ENCODE assay signal across 17 cellular contexts in the genomic region with DNA sequence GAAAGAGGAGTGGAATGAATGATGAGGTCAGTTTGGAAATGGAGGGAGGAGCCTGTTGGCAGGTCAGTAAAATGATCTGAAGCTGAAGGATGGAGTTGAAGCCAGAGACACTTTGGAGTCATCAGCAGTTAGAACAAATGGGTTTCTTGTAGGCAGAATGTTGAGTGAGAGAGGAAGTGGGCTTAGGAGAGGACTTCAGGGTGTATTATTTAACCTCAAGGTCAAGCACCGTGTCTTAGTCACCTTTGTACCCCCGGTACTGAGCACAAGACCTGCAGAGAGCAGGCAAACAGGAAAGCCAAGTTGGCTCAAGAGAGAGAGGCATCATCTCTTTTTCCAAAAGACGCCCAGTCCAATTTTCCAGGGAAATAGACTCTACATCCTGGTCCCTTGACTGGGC. TPM values are rescaled to one million over a fixed set of nuclear protein-coding genes. Genes with fewer than 3 reads are reported as not detected.
DNase-seq lines count a peak whose midpoint lies in the region; ATAC-seq and TF ChIP-seq lines count a peak whose summit lies in the region.
"Had no signal": no experiment of that assay in that cellular context is flagged by ENCODE, and none has a peak within 500 bp of the region (broad histone marks: within the 10 kb centered on the region; RNA-seq: fewer than 3 reads in every experiment).

No MANE protein-coding gene starts in this region.

- no peak overlapping the region for H2AFZ ChIP-seq in GM23248

- peak overlapping the region in 1 of 2 donors; percentile 2 for H3K4me3 Mint-ChIP-seq in activated T-cell treated with anti-CD3 and anti-CD28 coated beads, Interleukin-2, amount 50 U/mL, for 72 hours
- H3K4me3 Mint-ChIP-seq in activated T-cell treated with anti-CD3 and anti-CD28 coated beads, Interleukin-2, amount 50 U/mL, for 4 hours, result no peak overlapping the region
- H3K4me3 Mint-ChIP-seq in brain, result no peak overlapping the region

- intact Hi-C loops in spleen (cut with DNase I; ENCODE audit: low total_unique reads), result no loop called here
- intact Hi-C loops in stomach (cut with DNase I; ENCODE audit: low total_unique reads), result no loop called here

- H4K20me1 ChIP-seq in GM23248 (ENCODE audit: insufficient read depth), result no peaks in the 10 kb centered on the region

- no peaks in the 10 kb centered on the region for H3K79me2 ChIP-seq in GM23248 (ENCODE audit: insufficient read depth)

- H3K9ac ChIP-seq in GM23248, result no peak overlapping the region

- H3K4me2 ChIP-seq in GM23248 (ENCODE audit: unreplicated experiment), result no peak overlapping the region

- no peak for ATAC-seq in activated T-cell treated with anti-CD3 and anti-CD28 coated beads, Interleukin-2, amount 50 U/mL, for 72 hours (replicated peaks in 1 of 2)
- no peak for ATAC-seq in activated T-cell treated with anti-CD3 and anti-CD28 coated beads, Interleukin-2, amount 50 U/mL, for 4 hours
- no peak for ATAC-seq in HG03175 (IDR thresholded peaks at IDR 0.05; ENCODE audit: unreplicated experiment)
- ATAC-seq: left colon had no signal

- no peak for DNase-seq in activated T-cell treated with anti-CD3 and anti-CD28 coated beads, Interleukin-2, amount 50 U/mL, for 72 hours
- DNase-seq in activated T-cell treated with anti-CD3 and anti-CD28 coated beads, Interleukin-2, amount 50 U/mL, for 4 hours, result no peak
- DNase-seq in NB4 (ENCODE audit: low read depth), result peak; percentile 34
- no peak for DNase-seq in spleen
- DNase-seq in GM23248, result no peak
- no peak for DNase-seq in stomach
- DNase-seq: amniotic stem cell; left colon; midbrain; NCI-H187; NCI-H345; NK-92 treated with Interleukin-12 subunit alpha and Interleukin-12 subunit beta, amount 100 ng/mL, for 24 hours had no signal

- no peaks in the 10 kb centered on the region for H3K9me3 ChIP-seq in spleen
- no peaks in the 10 kb centered on the region for H3K9me3 ChIP-seq in GM23248 (ENCODE audit: low read depth)
- H3K9me3 ChIP-seq in stomach, result no peaks in the 10 kb centered on the region
- H3K9me3 ChIP-seq: neutrophil had no signal

- H3K27me3 Mint-ChIP-seq in activated T-cell treated with anti-CD3 and anti-CD28 coated beads, Interleukin-2, amount 50 U/mL, for 72 hours (ENCODE audit: low read depth), result no peaks in the 10 kb centered on the region
- no peaks in the 10 kb centered on the region for H3K27me3 Mint-ChIP-seq in activated T-cell treated with anti-CD3 and anti-CD28 coated beads, Interleukin-2, amount 50 U/mL, for 4 hours (ENCODE audit: low read depth)
- H3K27me3 Mint-ChIP-seq in brain, result peaks cover 3% of the 10 kb centered on the region

- in situ Hi-C loops in GM23248 (cut with MboI), result no loop called here

- peaks cover 5 to 26% of the 10 kb centered on the region in 2 donors for H3K36me3 Mint-ChIP-seq in activated T-cell treated with anti-CD3 and anti-CD28 coated beads, Interleukin-2, amount 50 U/mL, for 72 hours (ENCODE audit: insufficient read depth in 2 of 2)
- H3K36me3 Mint-ChIP-seq in activated T-cell treated with anti-CD3 and anti-CD28 coated beads, Interleukin-2, amount 50 U/mL, for 4 hours (ENCODE audit: insufficient read depth), result peaks cover 47% of the 10 kb centered on the region
- peaks cover 76% of the 10 kb centered on the region for H3K36me3 Mint-ChIP-seq in brain

- no peaks in the 10 kb centered on the region for H3K9me3 Mint-ChIP-seq in activated T-cell treated with anti-CD3 and anti-CD28 coated beads, Interleukin-2, amount 50 U/mL, for 72 hours
- H3K9me3 Mint-ChIP-seq in activated T-cell treated with anti-CD3 and anti-CD28 coated beads, Interleukin-2, amount 50 U/mL, for 4 hours, result no peaks in the 10 kb centered on the region
- H3K9me3 Mint-ChIP-seq in brain, result no peaks in the 10 kb centered on the region

- TF ChIP-seq POLR2A in NB4 (IDR thresholded peaks at IDR 0.05; ENCODE audit: extremely low read depth, insufficient read length) (no peak), spleen (IDR thresholded peaks at IDR 0.05) (no peak), stomach (IDR thresholded peaks at IDR 0.05) (no peak)

- H3K36me3 ChIP-seq in spleen (peaks cover 3 to 100% (median 91%) of the 10 kb centered on the region in 6 donors), GM23248 (ENCODE audit: low read depth) (peaks cover 13% of the 10 kb centered on the region), stomach (peaks cover 57 to 100% (median 99%) of the 10 kb centered on the region in 4 donors)

- TF ChIP-seq CTCF in NB4 (IDR thresholded peaks at IDR 0.05; ENCODE audit: low read depth, low read length), result no peak
- no peak for TF ChIP-seq CTCF in brain (conservative IDR thresholded peaks at IDR 0.05)
- no peak for TF ChIP-seq CTCF in spleen (IDR thresholded peaks at IDR 0.05 in 8 of 11, conservative IDR thresholded peaks at IDR 0.05 in 3 of 11)
- no peak for TF ChIP-seq CTCF in stomach (IDR thresholded peaks at IDR 0.05)

- WGBS in spleen, 5 donors, result 56 to 75% (median 64%) methylated on average over 3 of the region's 3 CpGs
- WGBS in GM23248 (ENCODE audit: low coverage in 1 of 2, low lambda C conversion rate in 2 of 2, missing lambda C conversion rate in 2 of 2), 2 experiments, result 93 to 100% methylated on average over 3 of the region's 3 CpGs
- WGBS in stomach, 5 donors, result 74 to 86% (median 83%) methylated on average over 3 of the region's 3 CpGs

- H3K4me1 Mint-ChIP-seq in activated T-cell treated with anti-CD3 and anti-CD28 coated beads, Interleukin-2, amount 50 U/mL, for 72 hours (ENCODE audit: low read depth), result peaks cover 27% of the 10 kb centered on the region
- H3K4me1 Mint-ChIP-seq in activated T-cell treated with anti-CD3 and anti-CD28 coated beads, Interleukin-2, amount 50 U/mL, for 4 hours (ENCODE audit: low read depth), result peaks cover 28% of the 10 kb centered on the region
- H3K4me1 Mint-ChIP-seq in brain, result peaks cover 5% of the 10 kb centered on the region

- H3K4me3 ChIP-seq in NB4 (ENCODE audit: low read depth, low read length) (no peak overlapping the region), spleen (no peak overlapping the region), GM23248 (no peak overlapping the region), stomach (no peak overlapping the region)

- peak overlapping the region in 5 of 8 donors; percentile 12 to 64 (median 43) for H3K27ac ChIP-seq in spleen
- no peak overlapping the region for H3K27ac ChIP-seq in GM23248
- H3K27ac ChIP-seq in stomach, result no peak overlapping the region
- H3K27ac ChIP-seq: neutrophil had no signal

- H3K27ac Mint-ChIP-seq in activated T-cell treated with anti-CD3 and anti-CD28 coated beads, Interleukin-2, amount 50 U/mL, for 72 hours, result peak overlapping the region; percentile 45
- H3K27ac Mint-ChIP-seq in brain, result peak overlapping the region in 3 of 5 experiments; percentile 6 to 29 (median 18)

- H3K4me1 ChIP-seq in spleen (peaks cover 3 to 87% (median 53%) of the 10 kb centered on the region in 6 donors), GM23248 (ENCODE audit: insufficient read depth) (no peaks in the 10 kb centered on the region), stomach (peaks cover 0 to 19% (median 0%) of the 10 kb centered on the region in 4 donors)

- no peak for TF ChIP-seq EP300 in stomach (IDR thresholded peaks at IDR 0.05)

- H3K9me2 ChIP-seq in GM23248 (ENCODE audit: insufficient read depth), result no peaks in the 10 kb centered on the region

- no peaks in the 10 kb centered on the region for H3F3A ChIP-seq in GM23248 (ENCODE audit: insufficient read depth)

- H3K27me3 ChIP-seq in spleen (replicated peaks in 1 of 7), result no peaks in the 10 kb centered on the region
- no peaks in the 10 kb centered on the region for H3K27me3 ChIP-seq in GM23248 (replicated peaks; ENCODE audit: insufficient read depth)
- H3K27me3 ChIP-seq in stomach, result no peaks in the 10 kb centered on the region
- H3K27me3 ChIP-seq: neutrophil had no signal

RNA-seq across cellular contexts. Expression of gene C20orf173, which starts 23.3 kb away (rescaled TPM):
- total RNA-seq in activated T-cell treated with anti-CD3 and anti-CD28 coated beads, Interleukin-2, amount 50 U/mL, for 72 hours, result not detected
- total RNA-seq in activated T-cell treated with anti-CD3 and anti-CD28 coated beads, Interleukin-2, amount 50 U/mL, for 4 hours, result not detected
- polyA plus RNA-seq in brain (ENCODE audit: insufficient read depth, low read depth, low replicate concordance) (not detected), spleen (not detected), GM23248 (2016; fragmentation: Nextera tagmentation; extraction: Ambion mirVana) (not detected in 2 replicates), stomach (not detected)
- total RNA-seq in spleen (not detected), stomach (not detected)
- not detected in 2 replicates for total RNA-seq in GM23248 (2014; rRNA removed; shearing (Covaris generic))
- total RNA-seq: left colon, renal cortical epithelial cell had no signal
- polyA plus RNA-seq: AG04450 had no signal

RNA-seq across cellular contexts. Expression of gene ERGIC3, which starts 35.7 kb away (rescaled TPM):
- total RNA-seq in activated T-cell treated with anti-CD3 and anti-CD28 coated beads, Interleukin-2, amount 50 U/mL, for 72 hours, result 100 to 1,000 TPM; 139 to 145 TPM
- total RNA-seq in activated T-cell treated with anti-CD3 and anti-CD28 coated beads, Interleukin-2, amount 50 U/mL, for 4 hours, result 100 to 1,000 TPM; 127 to 130 (median 128) TPM
- polyA plus RNA-seq in brain (ENCODE audit: insufficient read depth, low read depth, low replicate concordance), result 404 TPM
- total RNA-seq in spleen, result 100 to 1,000 TPM; 127 to 179 (median 149) TPM
- 100 to 1,000 TPM; 134 to 179 (median 145) TPM for polyA plus RNA-seq in spleen
- 345 and 477 TPM in 2 replicates for total RNA-seq in GM23248 (2014; rRNA removed; shearing (Covaris generic))
- 261 and 262 TPM in 2 replicates for polyA plus RNA-seq in GM23248 (2016; fragmentation: Nextera tagmentation; extraction: Ambion mirVana)
- total RNA-seq in stomach, result 100 to 1,000 TPM in 4 of 5 donors, 10 to 100 TPM in 1; 32.1 to 302 (median 241) TPM
- 100 to 1,000 TPM; 194 to 227 (median 213) TPM for polyA plus RNA-seq in stomach

RNA-seq across cellular contexts. Expression of gene CEP250, which starts 50.8 kb away (rescaled TPM):
- total RNA-seq in activated T-cell treated with anti-CD3 and anti-CD28 coated beads, Interleukin-2, amount 50 U/mL, for 72 hours, result 10 to 100 TPM; 45.1 to 55.0 TPM
- 10 to 100 TPM; 27.7 to 31.9 (median 30.9) TPM for total RNA-seq in activated T-cell treated with anti-CD3 and anti-CD28 coated beads, Interleukin-2, amount 50 U/mL, for 4 hours
- 49.7 TPM for polyA plus RNA-seq in brain (ENCODE audit: insufficient read depth, low read depth, low replicate concordance)
- total RNA-seq in spleen, result 10 to 100 TPM; 44.3 to 70.0 (median 50.6) TPM
- polyA plus RNA-seq in spleen, result 10 to 100 TPM; 15.2 to 25.6 (median 15.7) TPM
- total RNA-seq in GM23248 (2014; rRNA removed; shearing (Covaris generic)), result 15.5 and 18.2 TPM in 2 replicates
- polyA plus RNA-seq in GM23248 (2016; fragmentation: Nextera tagmentation; extraction: Ambion mirVana), result 21.7 and 21.8 TPM in 2 replicates
- 10 to 100 TPM in 3 of 5 donors, 1 to 10 TPM in 2; 2.9 to 51.3 (median 19.3) TPM for total RNA-seq in stomach
- polyA plus RNA-seq in stomach, result 1 to 10 TPM; 3.8 to 7.2 (median 6.6) TPM

Comparison
In these comparisons a context has a peak if more than half of its experiments do, and no peak if none do; other contexts are left out.
1. H3K27ac ChIP-seq: peak in spleen (5 of 8); none in GM23248 (single experiment) and stomach (0 of 5).